ENCODE assay signal across 18 cellular contexts in genomic region chr7:42164946-42165345, GRCh38.
DNase-seq lines count a peak whose midpoint lies in the region; TF ChIP-seq lines count a peak whose summit lies in the region.
"Had no signal": no experiment of that assay in that cellular context is flagged by ENCODE, and none has a peak within 500 bp of the region (broad histone marks: within the 10 kb centered on the region; RNA-seq: fewer than 3 reads in every experiment).

No MANE protein-coding gene starts in this region.

- in situ Hi-C loops in Caki2 (cut with HindIII; ENCODE audit: low pct_unique_long_range_greater_than_20kb, low sequenced_read_pairs), result no loop called here

- H3K4me3 Mint-ChIP-seq in Calu3 (ENCODE audit: low read depth, unreplicated experiment), result no peak overlapping the region
- H3K4me3 Mint-ChIP-seq: CD4-positive, alpha-beta T cell; HFFc6 had no signal

- DNase-seq in Caki2 (ENCODE audit: low read depth), result peak; percentile 77
- no peak for DNase-seq in epithelial cell of proximal tubule (ENCODE audit: low read depth)
- peak; percentile 33 for DNase-seq in kidney tubule cell (ENCODE audit: low spot score)
- no peak for DNase-seq in Calu3
- no peak for DNase-seq in iPS-NIHi7 (ENCODE audit: extremely low spot score)
- no peak for DNase-seq in SHP77 (lab: John Stamatoyannopoulos, UW)
- no peak for DNase-seq in NCI-H187 treated with DMSO at 0.1 percent for 48 hours (lab: John Stamatoyannopoulos, UW)
- DNase-seq: BE2C; Caco-2; CD4-positive, alpha-beta T cell; DMS 273 treated with DMSO at 0.1 percent for 48 hours; DMS53; DND-41; EL; GOT3; H7; HFFc6 had no signal

- no peak overlapping the region for H3K27ac Mint-ChIP-seq in Calu3 (ENCODE audit: unreplicated experiment)
- H3K27ac Mint-ChIP-seq: CD4-positive, alpha-beta T cell; HFFc6 had no signal

- no peak overlapping the region for H3K4me3 ChIP-seq in epithelial cell of proximal tubule (ENCODE audit: low read depth, low read length)
- H3K4me3 ChIP-seq: GM12878 had no signal

- no peaks in the 10 kb centered on the region for H3K36me3 Mint-ChIP-seq in Calu3 (ENCODE audit: insufficient read depth, unreplicated experiment)

- intact Hi-C loops in Calu3 (cut with micrococcal nuclease; ENCODE audit: unreplicated experiment), result no loop called here

- CTCF ChIA-PET in Calu3 (lab: Charles Lee), result no interaction called here

- no peaks in the 10 kb centered on the region for H3K27me3 Mint-ChIP-seq in Calu3 (ENCODE audit: unreplicated experiment)
- H3K27me3 Mint-ChIP-seq: CD4-positive, alpha-beta T cell had no signal

- peaks cover 9% of the 10 kb centered on the region for H3K9me3 Mint-ChIP-seq in Calu3 (ENCODE audit: low read depth, unreplicated experiment)
- H3K9me3 Mint-ChIP-seq: CD4-positive, alpha-beta T cell; HFFc6 had no signal

- no TSS peak for BruUV-seq in Calu3 (replicated peaks; lab: Mats Ljungman, UMichigan)

- peak; percentile 39 for TF ChIP-seq CTCF in epithelial cell of proximal tubule (conservative IDR thresholded peaks at IDR 0.05; ENCODE audit: low read depth, low read length)
- no peak for TF ChIP-seq CTCF in Calu3 (IDR thresholded peaks at IDR 0.05; ENCODE audit: unreplicated experiment)

- no peaks in the 10 kb centered on the region for H3K4me1 Mint-ChIP-seq in Calu3 (ENCODE audit: low read depth, unreplicated experiment)

Comparison
In these comparisons a context has a peak if more than half of its experiments do, and no peak if none do; other contexts are left out.
1. DNase-seq: peak in Caki2 (single experiment) and kidney tubule cell (single experiment); none in epithelial cell of proximal tubule (single experiment), Calu3 (single experiment), iPS-NIHi7 (single experiment), SHP77 (0 of 2) and NCI-H187 treated with DMSO at 0.1 percent for 48 hours (single experiment).